Comparison of ENCODE assay signal across 18 cellular contexts in the genomic region with DNA sequence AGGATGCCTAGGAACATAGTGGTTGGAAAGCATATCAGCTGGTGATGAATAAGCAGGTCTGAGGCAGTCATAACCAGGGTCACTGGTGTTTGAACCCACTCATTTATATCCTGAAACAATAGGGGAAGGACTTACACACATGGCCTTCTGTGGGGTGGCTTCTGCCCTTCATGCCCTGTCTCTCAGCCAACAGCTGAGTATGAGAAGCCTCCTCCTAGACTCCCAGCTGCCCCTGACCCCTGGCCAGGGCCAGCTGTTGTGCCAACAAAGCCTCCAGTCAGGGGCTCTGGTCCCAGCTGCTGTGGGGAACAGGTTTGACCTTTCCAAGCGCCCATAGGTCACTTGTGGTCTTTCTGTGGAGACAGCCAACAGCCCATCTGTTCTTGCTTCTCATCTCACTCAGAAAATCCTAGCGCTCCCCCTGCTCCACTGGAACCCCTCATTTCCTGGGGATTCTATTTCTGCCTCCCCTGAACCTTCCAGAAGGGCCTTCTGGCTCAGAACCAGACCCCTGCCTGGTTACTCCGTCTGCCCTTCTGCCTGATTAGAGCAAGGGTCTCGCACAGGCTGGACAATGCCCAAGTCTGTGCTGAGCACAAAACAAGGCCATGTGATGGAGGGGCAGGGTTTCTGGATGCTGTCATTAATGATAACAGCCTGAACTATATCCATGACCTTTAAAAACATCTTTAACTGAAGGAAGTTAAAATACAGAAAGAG. TPM values are rescaled to one million over a fixed set of nuclear protein-coding genes. Genes with fewer than 3 reads are reported as not detected.
A peak's percentile ranks its signal among the peaks of the same experiment; 100 is the strongest.
DNase-seq lines count a peak whose midpoint lies in the region; TF ChIP-seq lines count a peak whose summit lies in the region.
"Had no signal": no experiment of that assay in that cellular context is flagged by ENCODE, and none has a peak within 500 bp of the region (broad histone marks: within the 10 kb centered on the region; RNA-seq: fewer than 3 reads in every experiment).

No MANE protein-coding gene starts in this region.

- H3K27ac Mint-ChIP-seq in activated T-cell treated with anti-CD3 and anti-CD28 coated beads, Interleukin-2, amount 50 U/mL, for 24 hours: peak overlapping the region; percentile 35
- peak overlapping the region; percentile 73 for H3K27ac Mint-ChIP-seq in neural crest cell (ENCODE audit: unreplicated experiment)
- H3K27ac Mint-ChIP-seq: activated naive CD4-positive, alpha-beta T cell treated with anti-CD3 and anti-CD28 coated beads for 36 hours had no signal

- no peaks in the 10 kb centered on the region for H3K9me3 Mint-ChIP-seq in activated T-cell treated with anti-CD3 and anti-CD28 coated beads, Interleukin-2, amount 50 U/mL, for 24 hours
- no peaks in the 10 kb centered on the region for H3K9me3 Mint-ChIP-seq in neural crest cell
- H3K9me3 Mint-ChIP-seq: activated naive CD4-positive, alpha-beta T cell treated with anti-CD3 and anti-CD28 coated beads for 36 hours had no signal

- no peak for TF ChIP-seq CTCF in neural crest cell (conservative IDR thresholded peaks at IDR 0.05)

- peaks cover 34% of the 10 kb centered on the region for H3K4me1 Mint-ChIP-seq in activated T-cell treated with anti-CD3 and anti-CD28 coated beads, Interleukin-2, amount 50 U/mL, for 24 hours (ENCODE audit: low read depth)
- H3K4me1 Mint-ChIP-seq in neural crest cell: peaks cover 12% of the 10 kb centered on the region

- H3K27ac ChIP-seq in caudate nucleus (ENCODE audit: low read depth, low read length): peak overlapping the region; percentile 91
- H3K27ac ChIP-seq: esophagus muscularis mucosa, thoracic aorta had no signal

- H3K27me3 Mint-ChIP-seq in activated T-cell treated with anti-CD3 and anti-CD28 coated beads, Interleukin-2, amount 50 U/mL, for 24 hours: no peaks in the 10 kb centered on the region
- H3K27me3 Mint-ChIP-seq in neural crest cell (ENCODE audit: low read depth): peaks cover 2% of the 10 kb centered on the region

- no peak for DNase-seq in activated T-cell treated with anti-CD3 and anti-CD28 coated beads, Interleukin-2, amount 50 U/mL, for 24 hours
- DNase-seq in activated T-cell treated with anti-CD3 and anti-CD28 coated beads for 4 hours (no peak), caudate nucleus (lab: John Stamatoyannopoulos, UW) (peak in 46 of 61 donors; percentile 13 to 87 (median 52)), neural crest cell (ENCODE audit: low read depth, low spot score) (no peak), superior temporal gyrus (ENCODE audit: extremely low spot score) (peak; percentile 47), HUDEP-2 (lab: John Stamatoyannopoulos, UW; ENCODE audit: unreplicated experiment in 76 of 76) (no peak), iPS-NIHi7 (ENCODE audit: extremely low spot score) (no peak), dedifferentiated amniotic fluid mesenchymal stem cell (ENCODE audit: extremely low spot score) (no peak)
- DNase-seq: ACHN; activated CD8-positive, alpha-beta memory T cell treated with anti-CD3 and anti-CD28 coated beads, Interleukin-2, amount 50 U/mL, for 4 hours; activated naive CD4-positive, alpha-beta T cell treated with anti-CD3 and anti-CD28 coated beads for 36 hours; body of pancreas; DMS79 treated with DMSO at 0.1 percent for 48 hours; NCI-H1436; NCI-H774; T1000 had no signal

- no peaks in the 10 kb centered on the region for H3K36me3 Mint-ChIP-seq in activated T-cell treated with anti-CD3 and anti-CD28 coated beads, Interleukin-2, amount 50 U/mL, for 24 hours (ENCODE audit: low read depth)
- H3K36me3 Mint-ChIP-seq in neural crest cell (ENCODE audit: low read depth): no peaks in the 10 kb centered on the region

- no peak overlapping the region for H3K4me3 Mint-ChIP-seq in activated T-cell treated with anti-CD3 and anti-CD28 coated beads, Interleukin-2, amount 50 U/mL, for 24 hours
- H3K4me3 Mint-ChIP-seq in neural crest cell: no peak overlapping the region
- H3K4me3 Mint-ChIP-seq: activated naive CD4-positive, alpha-beta T cell treated with anti-CD3 and anti-CD28 coated beads for 36 hours had no signal

RNA-seq across cellular contexts. Expression of a gene that starts 9.7 kb away (rescaled TPM):
- total RNA-seq in neural crest cell: 26.2 and 27.3 TPM in 2 replicates

RNA-seq across cellular contexts. Expression of a gene that starts 47.2 kb away (rescaled TPM):
- 351 and 353 TPM in 2 replicates for total RNA-seq in neural crest cell

Comparison
In these comparisons a context has a peak if more than half of its experiments do, and no peak if none do; other contexts are left out.
1. DNase-seq: peak in caudate nucleus (46 of 61) and superior temporal gyrus (single experiment); none in activated T-cell treated with anti-CD3 and anti-CD28 coated beads, Interleukin-2, amount 50 U/mL, for 24 hours (single experiment), activated T-cell treated with anti-CD3 and anti-CD28 coated beads for 4 hours (single experiment), neural crest cell (single experiment), HUDEP-2 (0 of 76), iPS-NIHi7 (single experiment) and dedifferentiated amniotic fluid mesenchymal stem cell (single experiment).